In the genomic region with DNA sequence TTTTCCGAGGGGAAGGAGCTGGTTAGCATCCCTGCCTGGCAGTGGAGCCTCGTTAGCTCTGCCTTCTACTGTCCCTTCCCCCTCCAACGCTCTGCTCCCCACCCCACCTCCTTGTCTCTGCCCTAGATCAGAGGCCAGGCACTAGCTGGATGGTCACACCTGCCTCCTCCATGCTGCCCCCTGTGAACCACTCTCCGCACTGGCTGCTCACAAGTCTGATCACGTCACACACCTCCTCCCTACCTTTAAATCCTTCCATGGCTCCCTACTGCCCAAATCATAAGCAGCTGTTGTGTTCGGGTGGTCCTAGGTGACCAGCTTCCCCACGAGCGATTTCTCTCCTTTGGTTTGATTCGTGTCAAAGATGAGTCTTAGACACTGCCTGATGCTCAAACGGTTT, we compare ENCODE assay signal across 1 cellular context.
TF ChIP-seq lines count a peak whose summit lies in the region.

No MANE protein-coding gene starts in this region.

TF ChIP-seq in GM12878, 131 proteins besides CTCF, POLR2A, EP300 and RAD21 (continued from another document):
- TF ChIP-seq, protein P1, sequence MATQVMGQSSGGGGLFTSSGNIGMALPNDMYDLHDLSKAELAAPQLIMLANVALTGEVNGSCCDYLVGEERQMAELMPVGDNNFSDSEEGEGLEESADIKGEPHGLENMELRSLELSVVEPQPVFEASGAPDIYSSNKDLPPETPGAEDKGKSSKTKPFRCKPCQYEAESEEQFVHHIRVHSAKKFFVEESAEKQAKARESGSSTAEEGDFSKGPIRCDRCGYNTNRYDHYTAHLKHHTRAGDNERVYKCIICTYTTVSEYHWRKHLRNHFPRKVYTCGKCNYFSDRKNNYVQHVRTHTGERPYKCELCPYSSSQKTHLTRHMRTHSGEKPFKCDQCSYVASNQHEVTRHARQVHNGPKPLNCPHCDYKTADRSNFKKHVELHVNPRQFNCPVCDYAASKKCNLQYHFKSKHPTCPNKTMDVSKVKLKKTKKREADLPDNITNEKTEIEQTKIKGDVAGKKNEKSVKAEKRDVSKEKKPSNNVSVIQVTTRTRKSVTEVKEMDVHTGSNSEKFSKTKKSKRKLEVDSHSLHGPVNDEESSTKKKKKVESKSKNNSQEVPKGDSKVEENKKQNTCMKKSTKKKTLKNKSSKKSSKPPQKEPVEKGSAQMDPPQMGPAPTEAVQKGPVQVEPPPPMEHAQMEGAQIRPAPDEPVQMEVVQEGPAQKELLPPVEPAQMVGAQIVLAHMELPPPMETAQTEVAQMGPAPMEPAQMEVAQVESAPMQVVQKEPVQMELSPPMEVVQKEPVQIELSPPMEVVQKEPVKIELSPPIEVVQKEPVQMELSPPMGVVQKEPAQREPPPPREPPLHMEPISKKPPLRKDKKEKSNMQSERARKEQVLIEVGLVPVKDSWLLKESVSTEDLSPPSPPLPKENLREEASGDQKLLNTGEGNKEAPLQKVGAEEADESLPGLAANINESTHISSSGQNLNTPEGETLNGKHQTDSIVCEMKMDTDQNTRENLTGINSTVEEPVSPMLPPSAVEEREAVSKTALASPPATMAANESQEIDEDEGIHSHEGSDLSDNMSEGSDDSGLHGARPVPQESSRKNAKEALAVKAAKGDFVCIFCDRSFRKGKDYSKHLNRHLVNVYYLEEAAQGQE (IDR thresholded peaks at IDR 0.05; ENCODE audit: low read depth, low read length), result no peak
- TF ChIP-seq ZNF274 (IDR thresholded peaks at IDR 0.05; ENCODE audit: insufficient read depth, insufficient read length) (no peak), BACH1 (IDR thresholded peaks at IDR 0.05; ENCODE audit: borderline replicate concordance) (no peak), KLF5 (IDR thresholded peaks at IDR 0.05; ENCODE audit: partially characterized antibody) (no peak), TCF7 (IDR thresholded peaks at IDR 0.05; ENCODE audit: borderline replicate concordance) (no peak), ZNF592 (IDR thresholded peaks at IDR 0.05) (no peak), MTA3 (IDR thresholded peaks at IDR 0.05; ENCODE audit: borderline replicate concordance, low read length) (no peak), BMI1 (IDR thresholded peaks at IDR 0.05; ENCODE audit: borderline replicate concordance) (no peak)
- TF ChIP-seq, protein P2, sequence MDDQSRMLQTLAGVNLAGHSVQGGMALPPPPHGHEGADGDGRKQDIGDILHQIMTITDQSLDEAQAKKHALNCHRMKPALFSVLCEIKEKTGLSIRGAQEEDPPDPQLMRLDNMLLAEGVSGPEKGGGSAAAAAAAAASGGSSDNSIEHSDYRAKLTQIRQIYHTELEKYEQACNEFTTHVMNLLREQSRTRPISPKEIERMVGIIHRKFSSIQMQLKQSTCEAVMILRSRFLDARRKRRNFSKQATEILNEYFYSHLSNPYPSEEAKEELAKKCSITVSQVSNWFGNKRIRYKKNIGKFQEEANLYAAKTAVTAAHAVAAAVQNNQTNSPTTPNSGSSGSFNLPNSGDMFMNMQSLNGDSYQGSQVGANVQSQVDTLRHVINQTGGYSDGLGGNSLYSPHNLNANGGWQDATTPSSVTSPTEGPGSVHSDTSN (IDR thresholded peaks at IDR 0.05; ENCODE audit: insufficient replicate concordance, low read depth, low read length), result no peak
